24 cellular contexts compared by ENCODE assay signal in the genomic region with DNA sequence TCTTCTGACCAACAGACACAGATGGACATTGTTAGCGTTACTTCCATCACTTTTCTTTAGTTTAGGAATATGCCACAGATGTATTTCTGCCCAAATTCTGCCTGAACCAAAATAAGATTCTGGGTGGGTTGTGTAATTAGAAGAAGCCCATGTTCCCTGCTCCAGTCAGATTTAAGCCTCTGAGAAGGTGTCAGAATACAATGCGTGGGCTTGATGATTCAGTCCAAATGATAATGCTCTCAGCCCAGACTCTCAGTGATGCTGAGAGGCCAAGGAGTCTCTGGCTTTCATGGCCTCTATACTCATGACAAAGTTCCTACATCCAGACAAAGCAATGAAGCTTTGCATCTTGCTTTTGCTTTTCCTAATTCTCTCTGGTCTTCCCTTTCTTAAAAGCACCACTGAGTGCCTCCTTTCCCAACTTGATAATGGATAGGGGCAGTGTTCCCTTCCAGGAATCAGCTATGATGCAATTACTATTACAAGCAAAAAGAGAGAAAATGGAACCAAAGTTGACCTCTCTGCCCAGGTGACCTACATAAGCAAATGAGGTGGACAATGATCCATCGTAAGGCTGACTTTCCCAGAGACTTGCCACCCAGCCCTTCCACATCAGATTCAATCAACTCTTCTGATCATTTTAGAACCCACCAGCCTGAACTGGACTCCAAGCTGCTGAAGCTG. TPM values are rescaled to one million over a fixed set of nuclear protein-coding genes. Genes with fewer than 3 reads are reported as not detected.
A peak's percentile ranks its signal among the peaks of the same experiment; 100 is the strongest.
DNase-seq lines count a peak whose midpoint lies in the region; ATAC-seq and TF ChIP-seq lines count a peak whose summit lies in the region.
"Had no signal": no experiment of that assay in that cellular context is flagged by ENCODE, and none has a peak within 500 bp of the region (broad histone marks: within the 10 kb centered on the region; RNA-seq: fewer than 3 reads in every experiment).

No MANE protein-coding gene starts in this region.

- H3K27ac Mint-ChIP-seq in progenitor cell of endocrine pancreas (peak overlapping the region; percentile 34), T-helper 17 cell (no peak overlapping the region)
- H3K27ac Mint-ChIP-seq: CD8-positive, alpha-beta T cell had no signal

- no peak overlapping the region for H3K4ac ChIP-seq in IMR-90 (ENCODE audit: low read depth, low read length)

- no peak overlapping the region for H2AK9ac ChIP-seq in IMR-90 (replicated peaks; ENCODE audit: low read depth, low read length, poor library complexity)

- H3K56ac ChIP-seq in IMR-90 (ENCODE audit: extremely low read depth, insufficient read depth, low read length) = no peak overlapping the region

- H3K4me1 Mint-ChIP-seq in progenitor cell of endocrine pancreas (ENCODE audit: low read depth) (no peaks in the 10 kb centered on the region), T-helper 17 cell (no peaks in the 10 kb centered on the region)

- no peak overlapping the region for H3K4me3 Mint-ChIP-seq in progenitor cell of endocrine pancreas (ENCODE audit: low read depth)
- H3K4me3 Mint-ChIP-seq in T-helper 17 cell = no peak overlapping the region
- H3K4me3 Mint-ChIP-seq: CD8-positive, alpha-beta T cell had no signal

- no peak overlapping the region for H3K18ac ChIP-seq in IMR-90 (ENCODE audit: low read depth, low read length)

- H3K4me2 ChIP-seq in IMR-90 (ENCODE audit: low read depth, low read length) = no peak overlapping the region
- H3K4me2 ChIP-seq: A549 had no signal

- POLR2A ChIA-PET in IMR-90 (lab: Charles Lee; ENCODE audit: unreplicated experiment) = no interaction called here

- H3K9me3 Mint-ChIP-seq in progenitor cell of endocrine pancreas (ENCODE audit: low read depth) = no peaks in the 10 kb centered on the region
- H3K9me3 Mint-ChIP-seq: CD8-positive, alpha-beta T cell had no signal

- H3K4me1 ChIP-seq in IMR-90 (ENCODE audit: control insufficient read depth, insufficient read depth, low read length) (peaks cover 15% of the 10 kb centered on the region), heart right ventricle (no peaks in the 10 kb centered on the region), right atrium auricular region (no peaks in the 10 kb centered on the region)

- H4K20me1 ChIP-seq in IMR-90 (ENCODE audit: insufficient read depth, low read length) = no peaks in the 10 kb centered on the region

- no peaks in the 10 kb centered on the region for H3K9me1 ChIP-seq in IMR-90 (ENCODE audit: insufficient read depth, low read length)

- H3K27me3 Mint-ChIP-seq in progenitor cell of endocrine pancreas = no peaks in the 10 kb centered on the region
- peaks cover 5% of the 10 kb centered on the region for H3K27me3 Mint-ChIP-seq in T-helper 17 cell

- no peak overlapping the region for H2BK5ac ChIP-seq in IMR-90 (ENCODE audit: low read depth, low read length, poor library complexity, severe bottlenecking)

- H2AK5ac ChIP-seq in IMR-90 (ENCODE audit: low read depth, low read length) = no peak overlapping the region

- no peak overlapping the region for H4K8ac ChIP-seq in IMR-90 (ENCODE audit: low read depth in 2 of 2, low read length in 2 of 2)

- TF ChIP-seq POLR2A in IMR-90 (IDR thresholded peaks at IDR 0.05; ENCODE audit: low read depth, low read length) = no peak

- CTCF ChIA-PET in IMR-90 (lab: Yijun Ruan, JAX) = no interaction called here

- in situ Hi-C loops in IMR-90 (cut with MboI; ENCODE audit: low sequenced_read_pairs) = no loop called here

- H3K36me3 Mint-ChIP-seq in progenitor cell of endocrine pancreas (ENCODE audit: insufficient read depth) (no peaks in the 10 kb centered on the region), T-helper 17 cell (ENCODE audit: low read depth) (no peaks in the 10 kb centered on the region)
- H3K36me3 Mint-ChIP-seq: CD8-positive, alpha-beta T cell had no signal

- no peak overlapping the region for H3K9ac ChIP-seq in IMR-90 (ENCODE audit: low read depth, low read length)

- no peak overlapping the region for H2BK15ac ChIP-seq in IMR-90 (ENCODE audit: low read depth, low read length)

- H3K27me3 ChIP-seq in IMR-90 (ENCODE audit: control insufficient read depth, insufficient read depth, low read length) (no peaks in the 10 kb centered on the region), heart right ventricle (no peaks in the 10 kb centered on the region), right atrium auricular region (no peaks in the 10 kb centered on the region)
- H3K27me3 ChIP-seq: SJSA1 had no signal

- H4K5ac ChIP-seq in IMR-90 (ENCODE audit: low read depth, low read length) = no peak overlapping the region

- no peak overlapping the region for H2AFZ ChIP-seq in IMR-90 (replicated peaks; ENCODE audit: low read length, poor library complexity)

- no TSS peak for BruUV-seq in IMR-90 (replicated peaks; lab: Mats Ljungman, UMichigan)

- H4K91ac ChIP-seq in IMR-90 (ENCODE audit: insufficient read depth, low read depth, low read length) = no peak overlapping the region

- no peak overlapping the region for H3K27ac ChIP-seq in IMR-90 (ENCODE audit: insufficient read depth, low read length)
- H3K27ac ChIP-seq in angular gyrus (ENCODE audit: low read depth, low read length) = peak overlapping the region; percentile 72
- H3K27ac ChIP-seq in heart right ventricle = no peak overlapping the region
- no peak overlapping the region for H3K27ac ChIP-seq in right atrium auricular region
- H3K27ac ChIP-seq: A549, HL-60, SJSA1 had no signal

- no peak overlapping the region for H3K14ac ChIP-seq in IMR-90 (replicated peaks; ENCODE audit: low read depth, low read length)

- no peak overlapping the region for H2BK120ac ChIP-seq in IMR-90 (ENCODE audit: low read depth, low read length)

- H3K9me3 ChIP-seq in IMR-90 (ENCODE audit: control insufficient read depth, insufficient read depth, low read length) = no peaks in the 10 kb centered on the region
- H3K9me3 ChIP-seq in heart right ventricle = no peaks in the 10 kb centered on the region
- no peaks in the 10 kb centered on the region for H3K9me3 ChIP-seq in T-helper 17 cell (ENCODE audit: control insufficient read depth, low read length, poor library complexity, severe bottlenecking)
- H3K9me3 ChIP-seq in right atrium auricular region = no peaks in the 10 kb centered on the region
- H3K9me3 ChIP-seq: A549, Caco-2, SJSA1 had no signal

- TF ChIP-seq RAD21 in IMR-90 (IDR thresholded peaks at IDR 0.05; ENCODE audit: low read length) = no peak

- WGBS in IMR-90 (ENCODE audit: extremely low coverage in 2 of 2, insufficient read length in 1 of 2), 2 experiments = 83% methylated on average over 1 of the region's 3 CpGs; no CpG with 5 or more reads in 1 of the 2 experiments
- WGBS in heart right ventricle, 2 donors = 85 to 98% methylated on average over 3 of the region's 3 CpGs

- no peak for TF ChIP-seq CTCF in IMR-90 (conservative IDR thresholded peaks at IDR 0.05; ENCODE audit: low read depth, low read length)
- TF ChIP-seq CTCF in progenitor cell of endocrine pancreas (IDR thresholded peaks at IDR 0.05; ENCODE audit: unreplicated experiment) = no peak
- TF ChIP-seq CTCF in heart right ventricle (IDR thresholded peaks at IDR 0.05) = no peak
- no peak for TF ChIP-seq CTCF in right atrium auricular region (IDR thresholded peaks at IDR 0.05)

- no peaks in the 10 kb centered on the region for H3K79me1 ChIP-seq in IMR-90 (ENCODE audit: low read depth in 1 of 2, low read length in 2 of 2)

- dilution Hi-C loops in IMR-90 (cut with HindIII; ENCODE audit: low sequenced_read_pairs, unreplicated experiment) = no loop called here

- H2BK20ac ChIP-seq in IMR-90 (ENCODE audit: low read depth, low read length) = no peak overlapping the region

- no peak overlapping the region for H3K23ac ChIP-seq in IMR-90 (ENCODE audit: low read depth, low read length)

- no peak for ATAC-seq in IMR-90 (ENCODE audit: low read depth)
- ATAC-seq in heart right ventricle = no peak
- no peak for ATAC-seq in T-helper 17 cell
- ATAC-seq: CD8-positive, alpha-beta T cell; HCT116 had no signal

- intact Hi-C loops in IMR-90 (cut with micrococcal nuclease) = loop anchor here (2.0 kb wide), 1 partner anchor 134 kb away; a partner anchor contains a TSS
- intact Hi-C loops in heart right ventricle (cut with DNase I) = loop anchor here in 1 of 10 donors (10.0 kb wide), 1 partner anchor 224 kb away; no protein-coding TSS in a partner anchor

- no peaks in the 10 kb centered on the region for H3K36me3 ChIP-seq in IMR-90 (ENCODE audit: control insufficient read depth, insufficient read depth, low read length)
- peaks cover 0 to 99% (median 23%) of the 10 kb centered on the region in 9 donors for H3K36me3 ChIP-seq in heart right ventricle
- peaks cover 25% of the 10 kb centered on the region for H3K36me3 ChIP-seq in right atrium auricular region
- H3K36me3 ChIP-seq: SJSA1 had no signal

- DNase-seq in IMR-90 = peak; percentile 11
- DNase-seq in iris pigment epithelial cell (ENCODE audit: low read depth) = peak; percentile 31
- no peak for DNase-seq in progenitor cell of endocrine pancreas (ENCODE audit: low spot score, unreplicated experiment)
- no peak for DNase-seq in A172 (ENCODE audit: low spot score)
- no peak for DNase-seq in heart right ventricle
- no peak for DNase-seq in T-helper 17 cell
- no peak for DNase-seq in right atrium auricular region (ENCODE audit: low spot score)
- DNase-seq: C1 segment of cervical spinal cord; Caco-2; CD8-positive, alpha-beta T cell; Karpas-422; NCI-H1105; NCI-H1436 treated with DMSO at 0.1 percent for 48 hours; NCI-H1930; NCI-H2107; NCI-H446; NCI-H526 treated with DMSO at 0.1 percent for 48 hours; Right ventricle myocardium superior; RPMI8226 had no signal

- H3K4me3 ChIP-seq in IMR-90 (ENCODE audit: insufficient read depth, low read depth, low read length) (no peak overlapping the region), heart right ventricle (no peak overlapping the region), right atrium auricular region (no peak overlapping the region)
- H3K4me3 ChIP-seq: A549, SJSA1 had no signal

TF ChIP-seq in IMR-90, 13 proteins besides CTCF, POLR2A, EP300 and RAD21 (continues in another document):
- TF ChIP-seq CEBPB (IDR thresholded peaks at IDR 0.05; ENCODE audit: low read depth, low read length) (peak; percentile 36; the same call in 1 of the 2 replicates), MXI1 (IDR thresholded peaks at IDR 0.05; ENCODE audit: borderline replicate concordance, low read depth, low read length) (no peak)

RNA-seq across cellular contexts. Expression of a gene that starts 8.8 kb away (rescaled TPM):
- total RNA-seq in IMR-90 (2012; rRNA removed) (2.8 and 4.3 TPM in 2 replicates), progenitor cell of endocrine pancreas (0.67 and 1.5 TPM in 2 replicates), heart right ventricle (1 to 10 TPM in 8 of 10 donors, under 1 TPM in 2; 0.32 to 3.5 (median 1.5) TPM), T-helper 17 cell (not detected), right atrium auricular region (1 to 10 TPM; 1.9 to 5.8 TPM)
- polyA plus RNA-seq in IMR-90 (2012; rRNA removed) (3.4 and 4.3 TPM in 2 replicates), heart right ventricle (10 to 100 TPM in 1 of 2 donors, under 1 TPM in 1; 0.93 to 19.0 TPM)
- 2.0 and 2.2 TPM in 2 replicates for polyA plus RNA-seq in IMR-90 (2012; cell fraction: cytosol; rRNA removed)
- polyA plus RNA-seq in IMR-90 (2012; cell fraction: nucleus; rRNA removed; ENCODE audit: low replicate concordance) = 11.8 and 15.0 TPM in 2 replicates
- total RNA-seq in A172 (2014; rRNA removed; shearing (Covaris generic)) = 0.05 and 0.19 TPM in 2 replicates
- total RNA-seq: CD8-positive, alpha-beta T cell had no signal

Comparison
In these comparisons a context has a peak if more than half of its experiments do, and no peak if none do; other contexts are left out.
1. DNase-seq: peak in IMR-90 (single experiment) and iris pigment epithelial cell (single experiment); none in progenitor cell of endocrine pancreas (single experiment), A172 (single experiment), heart right ventricle (0 of 2), T-helper 17 cell (0 of 3) and right atrium auricular region (single experiment).